11 cellular contexts compared by ENCODE assay signal in the genomic region with DNA sequence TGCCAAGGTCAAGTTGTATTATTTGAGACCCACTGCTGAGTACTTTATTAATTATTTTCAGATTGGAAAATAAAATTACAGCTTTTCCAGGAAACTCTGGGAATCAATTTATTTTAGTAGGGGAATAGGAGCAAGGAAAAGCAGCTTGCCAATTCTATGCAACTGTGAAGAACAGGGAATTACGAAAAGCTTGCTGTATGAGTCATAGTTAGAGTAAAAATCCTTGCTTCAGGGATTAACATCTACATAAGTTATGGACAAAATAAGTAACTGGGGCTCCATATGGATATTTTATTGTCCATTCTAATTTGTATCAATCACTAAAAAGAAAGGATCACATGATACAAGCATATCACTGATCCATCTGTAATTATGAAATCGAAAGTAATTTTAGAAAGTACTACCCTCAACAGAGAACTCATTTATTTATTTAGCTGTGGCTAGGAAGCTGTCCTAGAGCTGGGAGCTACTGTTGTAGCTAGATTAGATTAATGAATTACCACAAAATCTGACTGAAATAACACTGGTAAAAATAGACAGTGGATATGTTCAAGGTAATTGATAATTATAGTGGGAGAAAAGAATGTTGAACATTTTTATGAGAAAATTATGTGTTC.
DNase-seq lines count a peak whose midpoint lies in the region; ATAC-seq and TF ChIP-seq lines count a peak whose summit lies in the region.
"Had no signal": no experiment of that assay in that cellular context is flagged by ENCODE, and none has a peak within 500 bp of the region (broad histone marks: within the 10 kb centered on the region; RNA-seq: fewer than 3 reads in every experiment).

No MANE protein-coding gene starts in this region.

- H3K4me3 ChIP-seq in esophagus muscularis mucosa (peak overlapping the region; percentile 26 to 43 (median 37)), tibial nerve (peak overlapping the region in 2 of 4 donors; percentile 12 to 32)

- DNase-seq in NCI-H460 (ENCODE audit: extremely low read depth, low read depth) (peak; percentile 21), esophagus muscularis mucosa (ENCODE audit: extremely low spot score) (no peak), pons (ENCODE audit: low spot score) (peak; percentile 34), DMS 273 (lab: John Stamatoyannopoulos, UW; ENCODE audit: unreplicated experiment) (no peak), tibial nerve (ENCODE audit: low spot score in 2 of 2) (no peak), NCI-H187 (lab: John Stamatoyannopoulos, UW) (no peak)
- DNase-seq in activated CD4-positive, alpha-beta T cell treated with anti-CD3 and anti-CD28 coated beads for 36 hours = no peak
- DNase-seq: activated naive CD4-positive, alpha-beta T cell treated with anti-CD3 and anti-CD28 coated beads, Interleukin-2, amount 50 U/mL, for 16 hours; NCI-H1436 treated with DMSO at 0.1 percent for 48 hours; T1000 had no signal

- H3K4me1 ChIP-seq in esophagus muscularis mucosa (peaks cover 9 to 17% (median 14%) of the 10 kb centered on the region in 4 donors), tibial nerve (peaks cover 0 to 21% (median 0%) of the 10 kb centered on the region in 4 donors)

- H3K27ac ChIP-seq in esophagus muscularis mucosa (replicated peaks in 1 of 4) (peak overlapping the region in 2 of 4 donors; percentile 2 to 24), tibial nerve (peak overlapping the region in 2 of 4 donors; percentile 3 to 61)

- H3K27me3 ChIP-seq in esophagus muscularis mucosa = no peaks in the 10 kb centered on the region
- H3K27me3 ChIP-seq in tibial nerve = no peaks in the 10 kb centered on the region

- TF ChIP-seq EP300 in esophagus muscularis mucosa (IDR thresholded peaks at IDR 0.05) (no peak), tibial nerve (IDR thresholded peaks at IDR 0.05) (no peak)

- no peaks in the 10 kb centered on the region for H3K9me3 Mint-ChIP-seq in activated CD4-positive, alpha-beta T cell treated with anti-CD3 and anti-CD28 coated beads for 36 hours (ENCODE audit: low read depth)

- H3K4me3 Mint-ChIP-seq in activated CD4-positive, alpha-beta T cell treated with anti-CD3 and anti-CD28 coated beads for 36 hours = no peak overlapping the region

- CTCF ChIA-PET in activated CD4-positive, alpha-beta T cell treated with anti-CD3 and anti-CD28 coated beads for 36 hours (lab: Charles Lee) = no interaction called here

- no peaks in the 10 kb centered on the region for H3K27me3 Mint-ChIP-seq in activated CD4-positive, alpha-beta T cell treated with anti-CD3 and anti-CD28 coated beads for 36 hours

- peak; percentile 88 for ATAC-seq in GM18870 (IDR thresholded peaks at IDR 0.05; ENCODE audit: unreplicated experiment)
- no peak for ATAC-seq in activated CD4-positive, alpha-beta T cell treated with anti-CD3 and anti-CD28 coated beads for 36 hours

- intact Hi-C loops in esophagus muscularis mucosa (cut with DNase I) = no loop called here
- intact Hi-C loops in activated CD4-positive, alpha-beta T cell treated with anti-CD3 and anti-CD28 coated beads for 36 hours (cut with DNase I, micrococcal nuclease) = no loop called here

- no peaks in the 10 kb centered on the region for H3K36me3 ChIP-seq in esophagus muscularis mucosa
- H3K36me3 ChIP-seq in tibial nerve = no peaks in the 10 kb centered on the region

- WGBS in esophagus muscularis mucosa = 15% methylated on average over 2 of the region's 2 CpGs
- 8% methylated on average over 2 of the region's 2 CpGs for WGBS in tibial nerve, 2 donors

- no peaks in the 10 kb centered on the region for H3K4me1 Mint-ChIP-seq in activated CD4-positive, alpha-beta T cell treated with anti-CD3 and anti-CD28 coated beads for 36 hours

- TF ChIP-seq POLR2A in esophagus muscularis mucosa (IDR thresholded peaks at IDR 0.05; ENCODE audit: low read depth) (no peak), tibial nerve (IDR thresholded peaks at IDR 0.05) (no peak)

- no peak overlapping the region for H3K27ac Mint-ChIP-seq in activated CD4-positive, alpha-beta T cell treated with anti-CD3 and anti-CD28 coated beads for 36 hours

- no peak for TF ChIP-seq CTCF in esophagus muscularis mucosa (IDR thresholded peaks at IDR 0.05)
- TF ChIP-seq CTCF in tibial nerve (IDR thresholded peaks at IDR 0.05) = no peak

- POLR2A ChIA-PET in activated CD4-positive, alpha-beta T cell treated with anti-CD3 and anti-CD28 coated beads for 36 hours (lab: Charles Lee) = no interaction called here

- H3K36me3 Mint-ChIP-seq in activated CD4-positive, alpha-beta T cell treated with anti-CD3 and anti-CD28 coated beads for 36 hours (ENCODE audit: low read depth) = no peaks in the 10 kb centered on the region

- H3K9me3 ChIP-seq in esophagus muscularis mucosa (no peaks in the 10 kb centered on the region), tibial nerve (no peaks in the 10 kb centered on the region)

Comparison
In these comparisons a context has a peak if more than half of its experiments do, and no peak if none do; other contexts are left out.
1. DNase-seq: peak in NCI-H460 (single experiment) and pons (single experiment); none in esophagus muscularis mucosa (single experiment), DMS 273 (single experiment), activated CD4-positive, alpha-beta T cell treated with anti-CD3 and anti-CD28 coated beads for 36 hours (single experiment), tibial nerve (0 of 2) and NCI-H187 (0 of 2).